Comparison of ENCODE assay signal across 14 cellular contexts in the genomic region with DNA sequence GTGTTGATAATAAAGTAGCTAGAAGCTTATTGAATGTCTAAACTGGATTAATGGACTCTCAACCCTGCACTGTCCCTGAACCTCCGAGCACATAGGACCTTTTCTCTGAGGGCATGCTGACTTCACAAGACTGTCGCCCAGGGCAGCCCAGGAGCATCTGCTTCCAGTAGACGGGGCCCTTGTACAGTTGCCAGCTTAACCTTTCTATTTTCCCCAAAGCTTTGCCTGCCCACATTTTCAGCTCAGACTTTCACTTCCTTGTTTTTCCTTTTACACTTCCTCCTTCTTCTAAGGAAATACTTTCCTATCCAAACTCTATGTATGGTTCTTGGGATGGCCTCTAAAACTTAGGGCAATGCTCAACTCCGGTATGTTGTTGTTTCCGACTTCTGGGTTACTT. TPM values are rescaled to one million over a fixed set of nuclear protein-coding genes. Genes with fewer than 3 reads are reported as not detected.
DNase-seq lines count a peak whose midpoint lies in the region; ATAC-seq and TF ChIP-seq lines count a peak whose summit lies in the region.
"Had no signal": no experiment of that assay in that cellular context is flagged by ENCODE, and none has a peak within 500 bp of the region (broad histone marks: within the 10 kb centered on the region; RNA-seq: fewer than 3 reads in every experiment).

No MANE protein-coding gene starts in this region.

- CTCF ChIA-PET in MCF 10A (lab: Yijun Ruan, JAX), result interaction anchor here (0.6 to 0.7 kb wide), 2 partner anchors 32 to 282 kb away, joined by 3 read pairs; no protein-coding TSS in a partner anchor

- H3K27ac ChIP-seq in right lobe of liver (no peak overlapping the region), upper lobe of left lung (no peak overlapping the region)

- H3K9me3 Mint-ChIP-seq in natural killer cell, result no peaks in the 10 kb centered on the region
- H3K9me3 Mint-ChIP-seq in natural killer cell treated with Interleukin-12 subunit alpha and Interleukin-12 subunit beta and Interleukin-15 and Interleukin-18, amount 100 ng/mL, for 72 hours, result no peaks in the 10 kb centered on the region
- H3K9me3 Mint-ChIP-seq in MCF 10A (ENCODE audit: unreplicated experiment), result no peaks in the 10 kb centered on the region
- H3K9me3 Mint-ChIP-seq: nephron progenitor cell had no signal

- DNase-seq in natural killer cell (no peak), SKM-1 (lab: John Stamatoyannopoulos, UW; ENCODE audit: unreplicated experiment) (peak; percentile 92), right lobe of liver (no peak), upper lobe of left lung (peak in 1 of 2 donors; percentile 33), MCF 10A (ENCODE audit: unreplicated experiment) (no peak)
- DNase-seq in natural killer cell treated with Interleukin-12 subunit alpha and Interleukin-12 subunit beta and Interleukin-15 and Interleukin-18, amount 100 ng/mL, for 72 hours (ENCODE audit: low spot score), result no peak
- DNase-seq: activated CD8-positive, alpha-beta memory T cell treated with anti-CD3 and anti-CD28 coated beads, Interleukin-2, amount 50 U/mL, for 4 hours; dermis blood vessel endothelial cell; DMS79 treated with DMSO at 0.1 percent for 48 hours; NCI-H2171; nephron progenitor cell had no signal

- intact Hi-C loops in natural killer cell (cut with micrococcal nuclease) (no loop called here), right lobe of liver (cut with DNase I) (no loop called here), MCF 10A (cut with micrococcal nuclease) (loop anchor here (5.0 kb wide), 2 partner anchors 221 to 281 kb away; no protein-coding TSS in a partner anchor)

- H3K36me3 ChIP-seq in right lobe of liver (no peaks in the 10 kb centered on the region), upper lobe of left lung (no peaks in the 10 kb centered on the region)

- 52% methylated on average over 5 of the region's 5 CpGs for WGBS in right lobe of liver (ENCODE audit: insufficient coverage, low coverage, low lambda C conversion rate, missing lambda C conversion rate)
- 77 to 85% methylated on average over 5 of the region's 5 CpGs for WGBS in upper lobe of left lung, 2 donors

- ATAC-seq in natural killer cell, result no peak
- ATAC-seq in natural killer cell treated with Interleukin-12 subunit alpha and Interleukin-12 subunit beta and Interleukin-15 and Interleukin-18, amount 100 ng/mL, for 72 hours, result no peak
- ATAC-seq in right lobe of liver, result peak in 3 of 4 donors; percentile 16 to 47 (median 24)
- ATAC-seq in upper lobe of left lung (ENCODE audit: low FRiP score in 2 of 2), result peak; percentile 52 to 75
- ATAC-seq in HG02642 (IDR thresholded peaks at IDR 0.05; ENCODE audit: poor library complexity, unreplicated experiment), result no peak
- no peak for ATAC-seq in HG02678 (IDR thresholded peaks at IDR 0.05; ENCODE audit: unreplicated experiment)

- no TSS peak for BruUV-seq in MCF 10A (replicated peaks; lab: Mats Ljungman, UMichigan)

- H3K36me3 Mint-ChIP-seq in natural killer cell (no peaks in the 10 kb centered on the region), MCF 10A (ENCODE audit: insufficient read depth, unreplicated experiment) (no peaks in the 10 kb centered on the region)
- peaks cover 4% of the 10 kb centered on the region for H3K36me3 Mint-ChIP-seq in natural killer cell treated with Interleukin-12 subunit alpha and Interleukin-12 subunit beta and Interleukin-15 and Interleukin-18, amount 100 ng/mL, for 72 hours

- H3K4me3 Mint-ChIP-seq in natural killer cell (peak overlapping the region; percentile 28), MCF 10A (ENCODE audit: unreplicated experiment) (no peak overlapping the region)
- no peak overlapping the region for H3K4me3 Mint-ChIP-seq in natural killer cell treated with Interleukin-12 subunit alpha and Interleukin-12 subunit beta and Interleukin-15 and Interleukin-18, amount 100 ng/mL, for 72 hours

- TF ChIP-seq POLR2A in right lobe of liver (IDR thresholded peaks at IDR 0.05) (no peak), upper lobe of left lung (IDR thresholded peaks at IDR 0.05) (no peak)

- H3K27me3 Mint-ChIP-seq in natural killer cell (ENCODE audit: low read depth in 2 of 2), result peaks cover 34 to 49% of the 10 kb centered on the region in 2 donors
- H3K27me3 Mint-ChIP-seq in natural killer cell treated with Interleukin-12 subunit alpha and Interleukin-12 subunit beta and Interleukin-15 and Interleukin-18, amount 100 ng/mL, for 72 hours, result peaks cover 27 to 48% of the 10 kb centered on the region in 2 donors
- H3K27me3 Mint-ChIP-seq in MCF 10A (ENCODE audit: insufficient read depth, unreplicated experiment), result peaks cover 17% of the 10 kb centered on the region

- H3K27ac Mint-ChIP-seq in natural killer cell, result no peak overlapping the region
- H3K27ac Mint-ChIP-seq in natural killer cell treated with Interleukin-12 subunit alpha and Interleukin-12 subunit beta and Interleukin-15 and Interleukin-18, amount 100 ng/mL, for 72 hours, result peak overlapping the region in 1 of 2 donors; percentile 49
- H3K27ac Mint-ChIP-seq in MCF 10A (ENCODE audit: low read depth, unreplicated experiment), result no peak overlapping the region
- H3K27ac Mint-ChIP-seq: nephron progenitor cell had no signal

- TF ChIP-seq EP300 in upper lobe of left lung (IDR thresholded peaks at IDR 0.05), result no peak

- no peak for TF ChIP-seq CTCF in natural killer cell (IDR thresholded peaks at IDR 0.05)
- no peak for TF ChIP-seq CTCF in right lobe of liver (IDR thresholded peaks at IDR 0.05)
- no peak for TF ChIP-seq CTCF in upper lobe of left lung (IDR thresholded peaks at IDR 0.05)
- no peak for TF ChIP-seq CTCF in MCF 10A (IDR thresholded peaks at IDR 0.05; ENCODE audit: unreplicated experiment)

- POLR2A ChIA-PET in MCF 10A (lab: Yijun Ruan, JAX), result interaction anchor here (0.7 kb wide), 1 partner anchor 59 kb away, joined by 3 read pairs; no protein-coding TSS in a partner anchor

- H3K27me3 ChIP-seq in right lobe of liver, result no peaks in the 10 kb centered on the region
- H3K27me3 ChIP-seq in upper lobe of left lung, result no peaks in the 10 kb centered on the region

- H3K9me3 ChIP-seq in right lobe of liver (no peaks in the 10 kb centered on the region), upper lobe of left lung (no peaks in the 10 kb centered on the region)

- H3K4me1 ChIP-seq in right lobe of liver (peaks cover 0 to 32% (median 6%) of the 10 kb centered on the region in 4 donors), upper lobe of left lung (peaks cover 14 to 26% (median 18%) of the 10 kb centered on the region in 4 donors)

- peaks cover 16 to 17% of the 10 kb centered on the region in 2 donors for H3K4me1 Mint-ChIP-seq in natural killer cell
- peaks cover 14 to 18% of the 10 kb centered on the region in 2 donors for H3K4me1 Mint-ChIP-seq in natural killer cell treated with Interleukin-12 subunit alpha and Interleukin-12 subunit beta and Interleukin-15 and Interleukin-18, amount 100 ng/mL, for 72 hours (ENCODE audit: low read depth in 2 of 2)
- H3K4me1 Mint-ChIP-seq in MCF 10A (ENCODE audit: insufficient read depth, unreplicated experiment), result peaks cover 5% of the 10 kb centered on the region

- H3K4me3 ChIP-seq in right lobe of liver (no peak overlapping the region), upper lobe of left lung (no peak overlapping the region)

RNA-seq across cellular contexts. Expression of a gene that starts 1.3 kb away (rescaled TPM):
- total RNA-seq in natural killer cell (not detected), right lobe of liver (under 1 TPM in 4 of 6 experiments, not detected in 2; 0.09 to 0.24 (median 0.13) TPM), upper lobe of left lung (10 to 100 TPM in 1 of 6 donors, 1 to 10 TPM in 4, under 1 TPM in 1; 0.72 to 25.3 (median 5.3) TPM), MCF 10A (2022) (not detected in 2 replicates)
- total RNA-seq in natural killer cell treated with Interleukin-12 subunit alpha and Interleukin-12 subunit beta and Interleukin-15 and Interleukin-18, amount 100 ng/mL, for 72 hours, result not detected
- total RNA-seq: A673, dermis blood vessel endothelial cell had no signal

Comparison
In these comparisons a context has a peak if more than half of its experiments do, and no peak if none do; other contexts are left out.
1. ATAC-seq: peak in right lobe of liver (3 of 4) and upper lobe of left lung (2 of 2); none in natural killer cell (0 of 3), natural killer cell treated with Interleukin-12 subunit alpha and Interleukin-12 subunit beta and Interleukin-15 and Interleukin-18, amount 100 ng/mL, for 72 hours (0 of 2), HG02642 (single experiment) and HG02678 (single experiment).